In genomic region chr7:111439977-111440376, GRCh38 we compare ENCODE assay signal across 3 cellular contexts.
TF ChIP-seq lines count a peak whose summit lies in the region.

No MANE protein-coding gene starts in this region.

TF ChIP-seq in A549, 52 proteins besides CTCF, POLR2A, EP300 and RAD21:
- TF ChIP-seq BCL3 (IDR thresholded peaks at IDR 0.05) = no peak
- TF ChIP-seq MYC (IDR thresholded peaks at IDR 0.05; ENCODE audit: borderline replicate concordance, low read length) = no peak
- TF ChIP-seq REST (IDR thresholded peaks at IDR 0.05) = no peak
- TF ChIP-seq FOSB (CRISPR knock-in tag; IDR thresholded peaks at IDR 0.05) = no peak
- TF ChIP-seq HOXB5 (CRISPR knock-in tag; IDR thresholded peaks at IDR 0.05) = no peak
- no peak for TF ChIP-seq RFX5 (IDR thresholded peaks at IDR 0.05)
- no peak for TF ChIP-seq FOXS1 (CRISPR knock-in tag; IDR thresholded peaks at IDR 0.05)
- TF ChIP-seq PBX3 (IDR thresholded peaks at IDR 0.05) = no peak
- no peak for TF ChIP-seq TFCP2L1 (CRISPR knock-in tag; IDR thresholded peaks at IDR 0.05)
- TF ChIP-seq MAFK (IDR thresholded peaks at IDR 0.05; ENCODE audit: partially characterized antibody) = no peak

TF ChIP-seq in K562, 482 proteins besides CTCF, POLR2A, EP300 and RAD21 (continued from another document):
- peak in 1 of 2 experiments; percentile 64; a peak in 3 of 4 replicates for TF ChIP-seq KDM1A (IDR thresholded peaks at IDR 0.05)

TF ChIP-seq in GM23338, 12 proteins besides CTCF, POLR2A, EP300 and RAD21:
- TF ChIP-seq ETS1 (IDR thresholded peaks at IDR 0.05) = no peak
- no peak for TF ChIP-seq ZNF331 (CRISPR knock-in tag; IDR thresholded peaks at IDR 0.05; ENCODE audit: low read depth)
- no peak for TF ChIP-seq REST (IDR thresholded peaks at IDR 0.05; ENCODE audit: unreplicated experiment)
- TF ChIP-seq NANOG (IDR thresholded peaks at IDR 0.05; ENCODE audit: borderline replicate concordance) = no peak
- TF ChIP-seq ZNF462 (CRISPR knock-in tag; IDR thresholded peaks at IDR 0.05) = no peak
- no peak for TF ChIP-seq POLR2AphosphoS5 (IDR thresholded peaks at IDR 0.05; ENCODE audit: low read depth)
- no peak for TF ChIP-seq JUNB (IDR thresholded peaks at IDR 0.05; ENCODE audit: unreplicated experiment)
- TF ChIP-seq CREB1 (CRISPR knock-in tag; IDR thresholded peaks at IDR 0.05; ENCODE audit: low read depth) = no peak
- no peak for TF ChIP-seq ZNF114 (CRISPR knock-in tag; IDR thresholded peaks at IDR 0.05)
- TF ChIP-seq EZH2phosphoT487 (IDR thresholded peaks at IDR 0.05; ENCODE audit: unreplicated experiment) = no peak
